ENCODE assay signal across 7 cellular contexts in the genomic region with DNA sequence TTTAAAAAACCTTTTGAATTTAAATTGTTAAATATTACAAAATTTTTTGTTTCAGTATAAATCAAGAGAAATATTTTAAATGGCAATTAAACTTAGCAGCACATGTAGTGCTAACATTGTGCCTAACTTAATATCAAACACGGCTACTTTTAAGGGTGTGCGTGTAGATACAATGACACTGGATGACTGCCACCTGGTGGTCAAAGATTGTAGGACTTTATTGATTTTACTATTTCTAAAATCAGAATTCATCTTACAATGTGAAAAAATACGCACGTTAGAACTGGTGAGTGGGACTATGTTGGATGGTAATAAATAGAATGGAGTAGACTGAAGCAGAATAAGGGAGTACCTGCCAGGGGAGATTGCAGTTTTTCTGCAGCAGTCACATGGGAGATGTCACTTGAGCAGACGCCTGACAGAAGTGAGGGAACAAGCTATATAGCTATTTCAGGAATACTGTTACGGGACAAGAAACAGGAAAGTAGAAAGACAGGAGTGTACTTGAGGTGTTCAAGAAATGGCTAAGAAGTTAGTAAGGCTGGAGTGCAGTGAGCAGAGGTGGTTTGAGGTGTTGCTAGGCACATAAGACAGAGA. TPM values are rescaled to one million over a fixed set of nuclear protein-coding genes. Genes with fewer than 3 reads are reported as not detected.
DNase-seq lines count a peak whose midpoint lies in the region; ATAC-seq and TF ChIP-seq lines count a peak whose summit lies in the region.

No MANE protein-coding gene starts in this region.

- H3K79me2 ChIP-seq in DND-41 (ENCODE audit: insufficient read depth, low read length) = peaks cover 3% of the 10 kb centered on the region; the same call in 1 of the 2 replicates

- ATAC-seq in DND-41 (ENCODE audit: insufficient read depth, low read depth) = peak; percentile 60; the same call in 2 of the 3 replicates
- no peak for ATAC-seq in HG03045 (IDR thresholded peaks at IDR 0.05; ENCODE audit: unreplicated experiment)

- peak; percentile 30 for DNase-seq in DND-41
- DNase-seq in HT-29 (ENCODE audit: low spot score) = peak; percentile 87
- peak; percentile 24 to 35 for DNase-seq in SHP77 (lab: John Stamatoyannopoulos, UW)
- peak; percentile 18 for DNase-seq in brain pericyte (ENCODE audit: low read depth, low spot score)
- DNase-seq in inferior parietal cortex (ENCODE audit: extremely low spot score) = peak; percentile 88
- DNase-seq in stimulated activated CD4-positive, alpha-beta T cell treated with anti-CD3 and anti-CD28 coated beads, Interleukin-2, amount 100 ng/mL, for 4 hours (ENCODE audit: low read depth) = peak; percentile 26

- no peaks in the 10 kb centered on the region for H3K36me3 ChIP-seq in DND-41 (ENCODE audit: insufficient read depth, low read length)

- H3K27ac ChIP-seq in DND-41 (ENCODE audit: low read length) = no peak overlapping the region

- H3K9me3 ChIP-seq in DND-41 (ENCODE audit: insufficient read depth, low read length, severe bottlenecking) = no peaks in the 10 kb centered on the region

- no peak overlapping the region for H3K9ac ChIP-seq in DND-41 (ENCODE audit: low read depth, low read length)

- peak; percentile 72 for TF ChIP-seq CTCF in DND-41 (IDR thresholded peaks at IDR 0.05; ENCODE audit: borderline replicate concordance, extremely low read depth, low read length, poor library complexity, severe bottlenecking)

- H3K27me3 ChIP-seq in DND-41 (ENCODE audit: insufficient read depth, low read length, poor library complexity) = no peaks in the 10 kb centered on the region

- H2AFZ ChIP-seq in DND-41 (ENCODE audit: low read depth, low read length) = no peak overlapping the region

- H3K4me1 ChIP-seq in DND-41 (ENCODE audit: insufficient read depth, low read length) = no peaks in the 10 kb centered on the region

- no peak overlapping the region for H3K4me3 ChIP-seq in DND-41 (ENCODE audit: low read depth in 1 of 2, low read length in 2 of 2)

- H4K20me1 ChIP-seq in DND-41 (ENCODE audit: insufficient read depth, low read length) = peaks cover 7% of the 10 kb centered on the region; the same call in 1 of the 2 replicates

- H3K4me2 ChIP-seq in DND-41 (ENCODE audit: insufficient read depth, low read length) = no peak overlapping the region

RNA-seq across cellular contexts. Expression of a gene that starts 52.9 kb away (rescaled TPM):
- 11.9 and 12.1 TPM in 2 replicates for total RNA-seq in HT-29 (2014; rRNA removed; shearing (Covaris generic))

Comparison
In these comparisons a context has a peak if more than half of its experiments do, and no peak if none do; other contexts are left out.
1. DNase-seq: peak in every context shown above with its lines; median percentile 88 in inferior parietal cortex; 87 in HT-29; 30 in DND-41; 30 in SHP77; 26 in stimulated activated CD4-positive, alpha-beta T cell treated with anti-CD3 and anti-CD28 coated beads, Interleukin-2, amount 100 ng/mL, for 4 hours; 18 in brain pericyte.